In the genomic region with DNA sequence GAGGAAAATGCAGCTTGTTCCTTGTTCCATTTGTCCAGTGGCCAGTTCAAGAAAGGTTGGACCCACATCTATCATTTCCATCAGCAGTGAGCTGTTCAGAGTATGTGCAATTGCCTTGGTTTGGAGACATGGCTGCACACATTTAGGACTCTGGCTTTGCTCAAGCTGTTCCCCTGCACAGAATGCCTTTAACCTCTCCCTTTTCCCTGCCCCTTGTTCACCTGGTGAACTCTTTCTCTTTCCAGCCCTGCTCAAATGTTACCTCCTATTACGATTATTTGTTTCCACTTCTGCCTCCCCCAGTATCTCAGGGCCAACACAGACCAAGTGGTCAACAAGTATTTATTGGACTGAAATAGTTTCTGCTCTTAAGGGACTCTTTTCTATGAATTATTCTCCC, we compare ENCODE assay signal across 6 cellular contexts.
"Had no signal": no experiment of that assay in that cellular context is flagged by ENCODE, and none has a peak within 500 bp of the region (broad histone marks: within the 10 kb centered on the region; RNA-seq: fewer than 3 reads in every experiment).

No MANE protein-coding gene starts in this region.

- H3K4me1 Mint-ChIP-seq: GM23338 had no signal

- H3K9ac ChIP-seq: KMS-11 had no signal

- DNase-seq: H9, HCEC 1CT, KBM-7 had no signal

- H3K27ac ChIP-seq: KMS-11 had no signal

- H3K9me3 Mint-ChIP-seq: GM23338, H9 had no signal

- H3K4me2 ChIP-seq: GM23338, KMS-11 had no signal

- H3K4me3 Mint-ChIP-seq: GM23338, H9, IgD-negative memory B cell had no signal

- ATAC-seq: GM23338 had no signal

- H3K27ac Mint-ChIP-seq: GM23338, H9, IgD-negative memory B cell had no signal

- H3K4me3 ChIP-seq: GM23338 had no signal
